Comparison of ENCODE assay signal across 17 cellular contexts in genomic region chr13:60590775-60591174, GRCh38.
DNase-seq lines count a peak whose midpoint lies in the region; ATAC-seq and TF ChIP-seq lines count a peak whose summit lies in the region.
"Had no signal": no experiment of that assay in that cellular context is flagged by ENCODE, and none has a peak within 500 bp of the region (broad histone marks: within the 10 kb centered on the region; RNA-seq: fewer than 3 reads in every experiment).

No MANE protein-coding gene starts in this region.

- CTCF ChIA-PET in MCF 10A (lab: Yijun Ruan, JAX) = no interaction called here

- no peaks in the 10 kb centered on the region for H3K9me3 Mint-ChIP-seq in MCF 10A (ENCODE audit: unreplicated experiment)
- H3K9me3 Mint-ChIP-seq in stimulated activated naive B cell treated with anti-CD40 and anti-IgM and Interleukin-4, amounts not matched to agents 10 μg/mL and 1 μg/mL and 100 μg/mL, for 72 hours = peaks cover 0 to 3% of the 10 kb centered on the region in 2 donors
- H3K9me3 Mint-ChIP-seq: activated T-helper 17 cell treated with anti-CD3 and anti-CD28 coated beads, Interleukin-2, amount 50 U/mL, for 72 hours; CD4-positive, alpha-beta T cell had no signal

- peak; percentile 34 to 40 for ATAC-seq in stimulated activated naive B cell treated with anti-CD40 and anti-IgM and Interleukin-4, amounts not matched to agents 10 μg/mL and 1 μg/mL and 100 μg/mL, for 72 hours (replicated peaks)
- ATAC-seq in upper lobe of right lung = no peak
- ATAC-seq: activated CD8-positive, alpha-beta T cell treated with anti-CD3 and anti-CD28 coated beads, Interleukin-2, amount 10 ng/mL, durations not matched to agents 7 days and 5 days; activated T-helper 17 cell treated with anti-CD3 and anti-CD28 coated beads, Interleukin-2, amount 50 U/mL, for 72 hours; left colon; right cardiac atrium had no signal

- TF ChIP-seq POLR2A in breast epithelium (IDR thresholded peaks at IDR 0.05) = no peak
- no peak for TF ChIP-seq POLR2A in transverse colon (IDR thresholded peaks at IDR 0.05)

- no TSS peak for BruUV-seq in MCF 10A (replicated peaks; lab: Mats Ljungman, UMichigan)

- H3K4me3 Mint-ChIP-seq in MCF 10A (ENCODE audit: unreplicated experiment) = no peak overlapping the region
- no peak overlapping the region for H3K4me3 Mint-ChIP-seq in stimulated activated naive B cell treated with anti-CD40 and anti-IgM and Interleukin-4, amounts not matched to agents 10 μg/mL and 1 μg/mL and 100 μg/mL, for 72 hours
- H3K4me3 Mint-ChIP-seq: activated CD8-positive, alpha-beta T cell treated with anti-CD3 and anti-CD28 coated beads, Interleukin-2, amount 10 ng/mL, durations not matched to agents 7 days and 5 days; activated T-helper 17 cell treated with anti-CD3 and anti-CD28 coated beads, Interleukin-2, amount 50 U/mL, for 72 hours; CD4-positive, alpha-beta T cell had no signal

- H3K36me3 ChIP-seq in breast epithelium (no peaks in the 10 kb centered on the region), SJSA1 (no peaks in the 10 kb centered on the region), upper lobe of right lung (no peaks in the 10 kb centered on the region), transverse colon (no peaks in the 10 kb centered on the region)
- H3K36me3 ChIP-seq: Peyer's patch had no signal

- 20 to 53% methylated on average over 2 to 5 of the region's 5 CpGs for WGBS in transverse colon (ENCODE audit: low coverage in 1 of 2), 2 donors

- H3K27me3 ChIP-seq in breast epithelium = no peaks in the 10 kb centered on the region
- no peaks in the 10 kb centered on the region for H3K27me3 ChIP-seq in HL-60 (ENCODE audit: insufficient read depth, poor library complexity, severe bottlenecking)
- no peaks in the 10 kb centered on the region for H3K27me3 ChIP-seq in SJSA1 (replicated peaks)
- no peaks in the 10 kb centered on the region for H3K27me3 ChIP-seq in upper lobe of right lung
- H3K27me3 ChIP-seq in transverse colon = no peaks in the 10 kb centered on the region
- H3K27me3 ChIP-seq: Peyer's patch had no signal

- peaks cover 19% of the 10 kb centered on the region for H3K4me1 Mint-ChIP-seq in MCF 10A (ENCODE audit: insufficient read depth, unreplicated experiment)
- H3K4me1 Mint-ChIP-seq in stimulated activated naive B cell treated with anti-CD40 and anti-IgM and Interleukin-4, amounts not matched to agents 10 μg/mL and 1 μg/mL and 100 μg/mL, for 72 hours = no peaks in the 10 kb centered on the region
- H3K4me1 Mint-ChIP-seq: activated T-helper 17 cell treated with anti-CD3 and anti-CD28 coated beads, Interleukin-2, amount 50 U/mL, for 72 hours had no signal

- H3K4me3 ChIP-seq in breast epithelium = peak overlapping the region in 1 of 3 donors; percentile 45
- no peak overlapping the region for H3K4me3 ChIP-seq in HL-60 (replicated peaks; ENCODE audit: insufficient read depth, low read length)
- H3K4me3 ChIP-seq in SJSA1 = no peak overlapping the region
- no peak overlapping the region for H3K4me3 ChIP-seq in upper lobe of right lung
- H3K4me3 ChIP-seq in transverse colon = no peak overlapping the region
- H3K4me3 ChIP-seq: Peyer's patch had no signal

- in situ Hi-C loops in transverse colon (cut with MboI; ENCODE audit: low pct_ligation_motif_present in 1 of 4, low pct_unique_long_range_greater_than_20kb in 1 of 4, low sequenced_read_pairs in 3 of 4) = no loop called here

- H3K27ac ChIP-seq in breast epithelium (no peak overlapping the region), HL-60 (replicated peaks) (peak overlapping the region; percentile 79), SJSA1 (peak overlapping the region; percentile 45), upper lobe of right lung (no peak overlapping the region), transverse colon (no peak overlapping the region)
- H3K27ac ChIP-seq: KMS-11, Peyer's patch had no signal

- no peak for TF ChIP-seq EP300 in transverse colon (IDR thresholded peaks at IDR 0.05; ENCODE audit: low read depth)

- peak; percentile 15 for DNase-seq in MCF 10A (ENCODE audit: unreplicated experiment)
- DNase-seq in breast epithelium (ENCODE audit: low spot score in 2 of 2) = no peak
- DNase-seq in HL-60 (ENCODE audit: low read depth in 1 of 2, low spot score in 1 of 2) = peak; percentile 85 to 87
- DNase-seq in SJSA1 (ENCODE audit: low read depth in 1 of 2, low spot score in 2 of 2) = no peak
- DNase-seq in stimulated activated naive B cell treated with anti-CD40 and anti-IgM and Interleukin-4, amounts not matched to agents 10 μg/mL and 1 μg/mL and 100 μg/mL, for 72 hours = no peak
- DNase-seq in upper lobe of right lung = no peak
- no peak for DNase-seq in transverse colon
- DNase-seq in NCI-H187 (lab: John Stamatoyannopoulos, UW) = no peak
- DNase-seq: activated CD8-positive, alpha-beta T cell treated with anti-CD3 and anti-CD28 coated beads, Interleukin-2, amount 10 ng/mL, durations not matched to agents 7 days and 5 days; CD4-positive, alpha-beta T cell; left colon; NCI-H146; NCI-H2227 treated with DMSO at 0.1 percent for 48 hours; Peyer's patch; right cardiac atrium had no signal

- intact Hi-C loops in MCF 10A (cut with micrococcal nuclease) (no loop called here), breast epithelium (cut with DNase I; ENCODE audit: low total_unique reads) (no loop called here), upper lobe of right lung (cut with DNase I) (no loop called here), transverse colon (cut with DNase I; ENCODE audit: low total_unique reads) (no loop called here)

- H3K27ac Mint-ChIP-seq in MCF 10A (ENCODE audit: low read depth, unreplicated experiment) = no peak overlapping the region
- no peak overlapping the region for H3K27ac Mint-ChIP-seq in stimulated activated naive B cell treated with anti-CD40 and anti-IgM and Interleukin-4, amounts not matched to agents 10 μg/mL and 1 μg/mL and 100 μg/mL, for 72 hours
- H3K27ac Mint-ChIP-seq: activated CD8-positive, alpha-beta T cell treated with anti-CD3 and anti-CD28 coated beads, Interleukin-2, amount 10 ng/mL, durations not matched to agents 7 days and 5 days; activated T-helper 17 cell treated with anti-CD3 and anti-CD28 coated beads, Interleukin-2, amount 50 U/mL, for 72 hours; CD4-positive, alpha-beta T cell had no signal

- no peaks in the 10 kb centered on the region for H3K36me3 Mint-ChIP-seq in MCF 10A (ENCODE audit: insufficient read depth, unreplicated experiment)
- H3K36me3 Mint-ChIP-seq in stimulated activated naive B cell treated with anti-CD40 and anti-IgM and Interleukin-4, amounts not matched to agents 10 μg/mL and 1 μg/mL and 100 μg/mL, for 72 hours = no peaks in the 10 kb centered on the region

- H3K9me3 ChIP-seq in breast epithelium = peaks cover 0 to 5% of the 10 kb centered on the region in 2 donors
- no peaks in the 10 kb centered on the region for H3K9me3 ChIP-seq in SJSA1 (replicated peaks)
- H3K9me3 ChIP-seq in upper lobe of right lung = no peaks in the 10 kb centered on the region
- H3K9me3 ChIP-seq in transverse colon = no peaks in the 10 kb centered on the region
- H3K9me3 ChIP-seq: Peyer's patch had no signal

- H3K27me3 Mint-ChIP-seq in MCF 10A (ENCODE audit: insufficient read depth, unreplicated experiment) = peaks cover 45% of the 10 kb centered on the region
- H3K27me3 Mint-ChIP-seq in stimulated activated naive B cell treated with anti-CD40 and anti-IgM and Interleukin-4, amounts not matched to agents 10 μg/mL and 1 μg/mL and 100 μg/mL, for 72 hours = peaks cover 0 to 5% of the 10 kb centered on the region in 2 donors

- TF ChIP-seq CTCF in MCF 10A (IDR thresholded peaks at IDR 0.05; ENCODE audit: unreplicated experiment) = no peak
- TF ChIP-seq CTCF in breast epithelium (IDR thresholded peaks at IDR 0.05) = no peak
- TF ChIP-seq CTCF in HL-60 (IDR thresholded peaks at IDR 0.05; ENCODE audit: insufficient read depth, low read length) = no peak
- no peak for TF ChIP-seq CTCF in upper lobe of right lung (IDR thresholded peaks at IDR 0.05)
- no peak for TF ChIP-seq CTCF in transverse colon (IDR thresholded peaks at IDR 0.05)

- H3K4me1 ChIP-seq in breast epithelium = no peaks in the 10 kb centered on the region
- H3K4me1 ChIP-seq in SJSA1 (replicated peaks) = peaks cover 23% of the 10 kb centered on the region
- no peaks in the 10 kb centered on the region for H3K4me1 ChIP-seq in upper lobe of right lung
- no peaks in the 10 kb centered on the region for H3K4me1 ChIP-seq in transverse colon
- H3K4me1 ChIP-seq: Peyer's patch had no signal

- POLR2A ChIA-PET in MCF 10A (lab: Yijun Ruan, JAX) = no interaction called here

Comparison
In these comparisons a context has a peak if more than half of its experiments do, and no peak if none do; other contexts are left out.
1. DNase-seq: peak in MCF 10A (single experiment) and HL-60 (2 of 2); none in breast epithelium (0 of 2), SJSA1 (0 of 2), stimulated activated naive B cell treated with anti-CD40 and anti-IgM and Interleukin-4, amounts not matched to agents 10 μg/mL and 1 μg/mL and 100 μg/mL, for 72 hours (single experiment), upper lobe of right lung (single experiment), transverse colon (single experiment) and NCI-H187 (0 of 2).
2. H3K27ac ChIP-seq: peak in HL-60 (single experiment) and SJSA1 (single experiment); none in breast epithelium (0 of 2), upper lobe of right lung (single experiment) and transverse colon (0 of 4).